ENCODE assay signal across 18 cellular contexts in the genomic region with DNA sequence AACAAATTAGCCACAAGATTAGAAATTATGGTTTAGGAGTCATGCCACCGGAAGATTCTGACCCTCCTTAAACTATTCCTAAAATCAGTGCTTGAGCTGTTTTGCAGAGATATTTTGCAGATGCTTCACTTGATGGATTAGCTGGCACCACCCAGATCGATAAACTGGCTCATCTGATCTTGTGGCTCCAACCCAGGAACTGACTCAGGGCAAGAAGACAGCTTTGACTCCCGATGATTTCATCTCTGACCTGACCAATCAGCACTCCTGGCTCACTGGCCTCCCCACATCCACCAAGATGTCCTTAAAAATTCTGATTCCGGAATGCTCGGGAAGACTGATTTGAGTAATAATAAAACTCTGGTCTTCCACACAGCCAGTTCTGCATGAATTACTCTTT.
"Had no signal": no experiment of that assay in that cellular context is flagged by ENCODE, and none has a peak within 500 bp of the region (broad histone marks: within the 10 kb centered on the region; RNA-seq: fewer than 3 reads in every experiment).

No MANE protein-coding gene starts in this region.

- H3K9me3 Mint-ChIP-seq: naive thymus-derived CD8-positive, alpha-beta T cell had no signal

- H3K4me3 ChIP-seq: coronary artery, mucosa of descending colon, ovary, right atrium auricular region, sigmoid colon, skin epidermis, stomach, upper lobe of left lung, uterus had no signal

- H3K4me1 ChIP-seq: foreskin keratinocyte, right atrium auricular region, sigmoid colon, uterus had no signal

- H3K36me3 ChIP-seq: neutrophil, ovary, right atrium auricular region, sigmoid colon, stomach, upper lobe of left lung, uterus had no signal

- H3K27ac ChIP-seq: coronary artery, foreskin keratinocyte, neutrophil, ovary, right atrium auricular region, sigmoid colon, skin epidermis, stomach, upper lobe of left lung had no signal

- H3K4me3 Mint-ChIP-seq: naive thymus-derived CD8-positive, alpha-beta T cell had no signal

- H3K36me3 Mint-ChIP-seq: naive thymus-derived CD8-positive, alpha-beta T cell had no signal

- H3K27me3 Mint-ChIP-seq: naive thymus-derived CD8-positive, alpha-beta T cell had no signal

- H3K27me3 ChIP-seq: foreskin keratinocyte, neutrophil, ovary, right atrium auricular region, sigmoid colon, stomach, upper lobe of left lung, uterus had no signal

- DNase-seq: effector CD4-positive, alpha-beta T cell; foreskin keratinocyte; left colon; mammary epithelial cell; mucosa of descending colon; naive thymus-derived CD8-positive, alpha-beta T cell; ovary; sigmoid colon; stimulated activated CD4-positive, alpha-beta T cell treated with anti-CD3 and anti-CD28 coated beads, Interleukin-12 subunit alpha, Interleukin-12 subunit beta, amount 100 ng/mL, for 4 hours; stimulated activated naive CD4-positive, alpha-beta T cell; stomach; substantia nigra; upper lobe of left lung; uterus had no signal

- H3K9me3 ChIP-seq: mucosa of descending colon, neutrophil, ovary, sigmoid colon, stomach, upper lobe of left lung, uterus had no signal
